Comparison of ENCODE assay signal across 24 cellular contexts in the genomic region with DNA sequence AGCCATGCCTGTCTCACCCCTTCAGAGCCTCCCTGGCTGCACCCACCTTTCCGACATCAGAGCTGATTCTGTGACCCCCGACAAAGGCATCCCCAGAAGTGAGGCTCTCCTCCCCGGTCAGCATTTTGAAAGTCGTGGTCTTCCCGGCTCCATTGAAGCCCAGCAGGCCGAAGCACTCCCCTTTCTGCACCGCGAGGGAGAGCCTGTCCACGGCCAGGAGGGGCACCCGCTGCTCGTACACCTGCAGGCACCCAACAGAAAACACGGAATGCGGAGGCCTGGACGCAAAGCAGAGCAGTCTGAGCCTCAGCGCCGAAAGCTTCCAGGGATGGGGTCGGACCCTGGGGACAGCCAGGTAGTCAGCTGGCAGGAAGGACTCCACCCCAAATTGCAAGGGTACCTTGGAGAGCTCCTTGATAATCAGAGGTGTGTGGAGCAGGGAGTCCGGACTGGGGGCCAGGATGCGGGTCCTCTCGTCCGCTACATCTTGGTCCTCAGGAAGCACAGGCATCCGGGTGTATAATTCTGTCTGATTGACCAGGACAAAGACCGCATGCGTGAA. TPM values are rescaled to one million over a fixed set of nuclear protein-coding genes. Genes with fewer than 3 reads are reported as not detected.
DNase-seq lines count a peak whose midpoint lies in the region; ATAC-seq, FAIRE-seq and TF ChIP-seq lines count a peak whose summit lies in the region.
"Had no signal": no experiment of that assay in that cellular context is flagged by ENCODE, and none has a peak within 500 bp of the region (broad histone marks: within the 10 kb centered on the region; RNA-seq: fewer than 3 reads in every experiment).

No MANE protein-coding gene starts in this region.

- no peak for TF ChIP-seq EP300 in HepG2 (IDR thresholded peaks at IDR 0.05; ENCODE audit: low read depth in 2 of 2, low read length in 2 of 2)
- no peak for TF ChIP-seq EP300 in HepG2 (CRISPR knock-in tag; IDR thresholded peaks at IDR 0.05; ENCODE audit: borderline replicate concordance)

- no peaks in the 10 kb centered on the region for H3K36me3 Mint-ChIP-seq in activated B cell treated with CpG ODN at 0.5 μM for 24 hours (ENCODE audit: low read depth)

- peak overlapping the region; percentile 61 for H3K27ac Mint-ChIP-seq in activated B cell treated with CpG ODN at 0.5 μM for 24 hours

- no peak overlapping the region for H3K9ac ChIP-seq in HepG2 (ENCODE audit: insufficient read depth, low read depth, low read length)

- no peak overlapping the region for H3K4me3 ChIP-seq in HepG2 (replicated peaks in 1 of 3; ENCODE audit: insufficient read depth in 1 of 3, low read depth in 2 of 3, low read length in 3 of 3)
- H3K4me3 ChIP-seq in right lobe of liver, result no peak overlapping the region
- H3K4me3 ChIP-seq in osteoblast (ENCODE audit: insufficient read depth, low read length), result no peak overlapping the region
- H3K4me3 ChIP-seq in effector memory CD4-positive, alpha-beta T cell (ENCODE audit: insufficient read depth, low read depth, low read length, poor library complexity, severe bottlenecking), result no peak overlapping the region

- WGBS in HepG2 (ENCODE audit: low lambda C conversion rate), result 16% methylated on average over 9 of the region's 24 CpGs
- 77% methylated on average over 9 of the region's 24 CpGs for WGBS in right lobe of liver (ENCODE audit: insufficient coverage, low coverage, low lambda C conversion rate, missing lambda C conversion rate)

- CTCF ChIA-PET in HepG2 (lab: Yijun Ruan, JAX; ENCODE audit: low intra/inter-chr PET ratio, low total read pairs), result no interaction called here
- CTCF ChIA-PET in activated B cell treated with CpG ODN at 0.5 μM for 24 hours (lab: Charles Lee), result no interaction called here

- H3K27me3 ChIP-seq in HepG2 (ENCODE audit: control insufficient read depth in 1 of 2, insufficient read depth in 2 of 2, low read length in 2 of 2) (peaks cover 37 to 88% of the 10 kb centered on the region in 2 experiments; a peak in 4 of 5 replicates), right lobe of liver (no peaks in the 10 kb centered on the region), osteoblast (ENCODE audit: insufficient read depth, low read length) (peaks cover 36% of the 10 kb centered on the region)
- H3K27me3 ChIP-seq in effector memory CD4-positive, alpha-beta T cell (replicated peaks; ENCODE audit: control insufficient read depth, insufficient read depth, low read length, poor library complexity, severe bottlenecking), result no peaks in the 10 kb centered on the region

- no peaks in the 10 kb centered on the region for H3K9me3 Mint-ChIP-seq in activated B cell treated with CpG ODN at 0.5 μM for 24 hours
- H3K9me3 Mint-ChIP-seq: H9 had no signal

- H3K36me3 ChIP-seq in HepG2 (replicated peaks in 1 of 2; ENCODE audit: control insufficient read depth in 1 of 2, insufficient read depth in 2 of 2, low read length in 2 of 2) (no peaks in the 10 kb centered on the region), right lobe of liver (no peaks in the 10 kb centered on the region), osteoblast (ENCODE audit: insufficient read depth, low read length) (no peaks in the 10 kb centered on the region)
- H3K36me3 ChIP-seq in effector memory CD4-positive, alpha-beta T cell (ENCODE audit: control insufficient read depth, insufficient read depth, low read length), result no peaks in the 10 kb centered on the region

- no peak overlapping the region for H3K4me3 Mint-ChIP-seq in activated B cell treated with CpG ODN at 0.5 μM for 24 hours
- H3K4me3 Mint-ChIP-seq: H9 had no signal

- no peak for ATAC-seq in HepG2
- no peak for ATAC-seq in right lobe of liver
- ATAC-seq in activated B cell treated with CpG ODN at 0.5 μM for 24 hours (ENCODE audit: low read depth), result no peak

- H4K20me1 ChIP-seq in HepG2 (ENCODE audit: insufficient read depth, low read length) (no peaks in the 10 kb centered on the region), osteoblast (ENCODE audit: insufficient read depth, low read length) (no peaks in the 10 kb centered on the region)

- H3K4me1 ChIP-seq in HepG2 (ENCODE audit: insufficient read depth, low read length) (peaks cover 21% of the 10 kb centered on the region; the same call in 1 of the 2 replicates), right lobe of liver (no peaks in the 10 kb centered on the region), osteoblast (ENCODE audit: insufficient read depth, low read length) (no peaks in the 10 kb centered on the region)
- H3K4me1 ChIP-seq in effector memory CD4-positive, alpha-beta T cell (ENCODE audit: control insufficient read depth, insufficient read depth, low read length, poor library complexity, severe bottlenecking), result no peaks in the 10 kb centered on the region

- POLR2A ChIA-PET in HepG2 (lab: Yijun Ruan, JAX), result no interaction called here
- POLR2A ChIA-PET in activated B cell treated with CpG ODN at 0.5 μM for 24 hours (lab: Charles Lee), result no interaction called here

- H3K27me3 Mint-ChIP-seq in activated B cell treated with CpG ODN at 0.5 μM for 24 hours, result no peaks in the 10 kb centered on the region

- no peaks in the 10 kb centered on the region for H3K79me2 ChIP-seq in HepG2 (ENCODE audit: insufficient read depth, low read length)
- no peaks in the 10 kb centered on the region for H3K79me2 ChIP-seq in osteoblast (ENCODE audit: insufficient read depth, low read length)

- H3K4me2 ChIP-seq in HepG2 (ENCODE audit: low read depth, low read length), result no peak overlapping the region
- no peak overlapping the region for H3K4me2 ChIP-seq in osteoblast (ENCODE audit: insufficient read depth, low read length)

- no peaks in the 10 kb centered on the region for H3K4me1 Mint-ChIP-seq in activated B cell treated with CpG ODN at 0.5 μM for 24 hours

- no peak for TF ChIP-seq CTCF in HepG2 (CRISPR knock-in tag; IDR thresholded peaks at IDR 0.05)
- TF ChIP-seq CTCF in right lobe of liver (IDR thresholded peaks at IDR 0.05), result no peak
- TF ChIP-seq CTCF in activated B cell treated with CpG ODN at 0.5 μM for 24 hours (IDR thresholded peaks at IDR 0.05), result no peak
- no peak for TF ChIP-seq CTCF in osteoblast (IDR thresholded peaks at IDR 0.05; ENCODE audit: extremely low read depth, low read depth, low read length)

- H2AFZ ChIP-seq in HepG2 (ENCODE audit: low read length) (no peak overlapping the region), osteoblast (ENCODE audit: low read length) (no peak overlapping the region)

- in situ Hi-C loops in HepG2 (cut with HindIII; ENCODE audit: extremely low pct_ligation_motif_present, low pct_unique_long_range_greater_than_20kb), result no loop called here

- H3K9me3 ChIP-seq in HepG2 (ENCODE audit: low read length), result no peaks in the 10 kb centered on the region
- no peaks in the 10 kb centered on the region for H3K9me3 ChIP-seq in right lobe of liver
- no peaks in the 10 kb centered on the region for H3K9me3 ChIP-seq in osteoblast (ENCODE audit: low read depth, low read length)
- H3K9me3 ChIP-seq in effector memory CD4-positive, alpha-beta T cell (ENCODE audit: control insufficient read depth, low read length), result no peaks in the 10 kb centered on the region

- TF ChIP-seq POLR2A in HepG2 (IDR thresholded peaks at IDR 0.05; ENCODE audit: insufficient read depth in 1 of 2, low read depth in 2 of 2, low read length in 2 of 2) (no peak), right lobe of liver (IDR thresholded peaks at IDR 0.05) (no peak)

- BruUV-seq in HepG2 (replicated peaks; lab: Mats Ljungman, UMichigan), result no TSS peak

- H3K27ac ChIP-seq in HepG2 (ENCODE audit: extremely low read length, insufficient read depth, low read length) (no peak overlapping the region), right lobe of liver (no peak overlapping the region), osteoblast (ENCODE audit: low read depth, low read length) (no peak overlapping the region)
- no peak overlapping the region for H3K27ac ChIP-seq in effector memory CD4-positive, alpha-beta T cell (ENCODE audit: insufficient read depth, low read length, poor library complexity, severe bottlenecking)

- no peak for FAIRE-seq in HepG2 (lab: Jason Lieb, UNC)
- FAIRE-seq: D721Med, HTR-8/SVneo had no signal

- DNase-seq in HepG2 (ENCODE audit: low spot score), result no peak
- DNase-seq in right lobe of liver, result no peak
- DNase-seq in activated B cell treated with CpG ODN at 0.5 μM for 24 hours, result no peak
- peak; percentile 11 for DNase-seq in epidermal melanocyte (ENCODE audit: insufficient read length, low spot score)
- DNase-seq in osteoblast (ENCODE audit: insufficient read length, low spot score, missing footprints), result peak; percentile 76
- no peak for DNase-seq in MV-4-11 (lab: John Stamatoyannopoulos, UW)
- DNase-seq in effector memory CD4-positive, alpha-beta T cell, result no peak
- DNase-seq in kidney glomerular epithelial cell (lab: John Stamatoyannopoulos, UW), result no peak
- DNase-seq: 8988T, AML-193, C1 segment of cervical spinal cord, DMS53, GF-D8, H9, IMR-90, Kasumi-1, NCI-H1417, NCI-H1694 treated with DMSO at 0.1 percent for 48 hours, NCI-H446, NCI-H526, Right ventricle myocardium superior, SW 1271 had no signal

- intact Hi-C loops in HepG2 (cut with micrococcal nuclease; ENCODE audit: unreplicated experiment) (no loop called here), right lobe of liver (cut with DNase I) (no loop called here), activated B cell treated with CpG ODN at 0.5 μM for 24 hours (cut with micrococcal nuclease) (no loop called here)

- TF ChIP-seq RAD21 in HepG2 (CRISPR knock-in tag; IDR thresholded peaks at IDR 0.05), result no peak

RNA-seq across cellular contexts. Expression of gene RNPS1, which starts 13.1 kb away (rescaled TPM):
- total RNA-seq in HepG2 (2016; rRNA removed; fragmentation: Illumina TruSeq; extraction: Trizol) (126 and 127 TPM in 2 replicates), right lobe of liver (10 to 100 TPM; 29.0 to 61.9 (median 38.9) TPM), activated B cell treated with CpG ODN at 0.5 μM for 24 hours (228 and 232 TPM in 2 replicates), osteoblast (64.2 and 81.1 TPM in 2 replicates)
- 107 and 119 TPM in 2 replicates for total RNA-seq in HepG2 (2016; cell fraction: cytosol; rRNA removed; fragmentation: Illumina TruSeq; extraction: Trizol; ENCODE audit: low read depth)
- total RNA-seq in HepG2 (2016; cell fraction: insoluble cytoplasmic fraction; rRNA removed; fragmentation: Illumina TruSeq; extraction: Trizol), result 112 and 126 TPM in 2 replicates
- total RNA-seq in HepG2 (2016; cell fraction: membrane; rRNA removed; fragmentation: Illumina TruSeq; extraction: Trizol), result 166 and 205 TPM in 2 replicates
- 68.5 and 74.4 TPM in 2 replicates for total RNA-seq in HepG2 (2016; cell fraction: nucleus; rRNA removed; fragmentation: Illumina TruSeq; extraction: Trizol)
- 124 and 133 TPM in 2 replicates for polyA plus RNA-seq in HepG2 (2011; rRNA removed)
- polyA plus RNA-seq in HepG2 (2011; cell fraction: cytosol; rRNA removed), result 158 and 199 TPM in 2 replicates
- polyA plus RNA-seq in HepG2 (2011; cell fraction: nucleus; rRNA removed), result 131 and 132 TPM in 2 replicates
- polyA plus RNA-seq in HepG2 (2012), result 112 and 128 TPM in 2 replicates
- 93.4 and 128 TPM in 2 replicates for polyA plus RNA-seq in HepG2 (2016; cell fraction: cytosol; fragmentation: Illumina TruSeq; extraction: Trizol; ENCODE audit: low read depth)
- 156 and 204 TPM in 2 replicates for polyA plus RNA-seq in HepG2 (2016; cell fraction: insoluble cytoplasmic fraction; fragmentation: Illumina TruSeq; extraction: Trizol; ENCODE audit: low read depth)
- polyA plus RNA-seq in HepG2 (2016; cell fraction: membrane; fragmentation: Illumina TruSeq; extraction: Trizol; ENCODE audit: low read depth), result 175 and 195 TPM in 2 replicates
- polyA plus RNA-seq in HepG2 (2016; cell fraction: nucleus; fragmentation: Illumina TruSeq; extraction: Trizol; ENCODE audit: insufficient read depth, low read depth), result 161 and 166 TPM in 2 replicates
- polyA minus RNA-seq in HepG2 (2011; rRNA and poly(A)+ RNA removed; ENCODE audit: low replicate concordance), result 166 and 194 TPM in 2 replicates
- 58.7 and 73.6 TPM in 2 replicates for polyA minus RNA-seq in HepG2 (2011; cell fraction: cytosol; rRNA and poly(A)+ RNA removed)
- 82.8 and 98.0 TPM in 2 replicates for polyA minus RNA-seq in HepG2 (2011; cell fraction: nucleus; rRNA and poly(A)+ RNA removed)

RNA-seq across cellular contexts. Expression of gene ECI1, which starts 29.7 kb away (rescaled TPM):
- total RNA-seq in HepG2 (2016; rRNA removed; fragmentation: Illumina TruSeq; extraction: Trizol) (73.8 and 82.0 TPM in 2 replicates), right lobe of liver (100 to 1,000 TPM in 2 of 6 experiments, 10 to 100 TPM in 4; 68.1 to 150 (median 85.5) TPM), activated B cell treated with CpG ODN at 0.5 μM for 24 hours (38.1 and 43.0 TPM in 2 replicates), osteoblast (42.3 and 44.5 TPM in 2 replicates)
- total RNA-seq in HepG2 (2016; cell fraction: cytosol; rRNA removed; fragmentation: Illumina TruSeq; extraction: Trizol; ENCODE audit: low read depth), result 44.2 and 54.8 TPM in 2 replicates
- 75.0 and 87.4 TPM in 2 replicates for total RNA-seq in HepG2 (2016; cell fraction: insoluble cytoplasmic fraction; rRNA removed; fragmentation: Illumina TruSeq; extraction: Trizol)
- 72.9 and 79.9 TPM in 2 replicates for total RNA-seq in HepG2 (2016; cell fraction: membrane; rRNA removed; fragmentation: Illumina TruSeq; extraction: Trizol)
- total RNA-seq in HepG2 (2016; cell fraction: nucleus; rRNA removed; fragmentation: Illumina TruSeq; extraction: Trizol), result 36.0 and 44.8 TPM in 2 replicates
- polyA plus RNA-seq in HepG2 (2011; rRNA removed), result 102 and 117 TPM in 2 replicates
- 92.8 and 162 TPM in 2 replicates for polyA plus RNA-seq in HepG2 (2011; cell fraction: cytosol; rRNA removed)
- 91.6 and 93.8 TPM in 2 replicates for polyA plus RNA-seq in HepG2 (2011; cell fraction: nucleus; rRNA removed)
- 64.9 and 71.4 TPM in 2 replicates for polyA plus RNA-seq in HepG2 (2012)
- 65.1 and 77.0 TPM in 2 replicates for polyA plus RNA-seq in HepG2 (2016; cell fraction: cytosol; fragmentation: Illumina TruSeq; extraction: Trizol; ENCODE audit: low read depth)
- polyA plus RNA-seq in HepG2 (2016; cell fraction: insoluble cytoplasmic fraction; fragmentation: Illumina TruSeq; extraction: Trizol; ENCODE audit: low read depth), result 81.7 and 86.2 TPM in 2 replicates
- polyA plus RNA-seq in HepG2 (2016; cell fraction: membrane; fragmentation: Illumina TruSeq; extraction: Trizol; ENCODE audit: low read depth), result 77.8 and 83.0 TPM in 2 replicates
- 91.3 and 94.3 TPM in 2 replicates for polyA plus RNA-seq in HepG2 (2016; cell fraction: nucleus; fragmentation: Illumina TruSeq; extraction: Trizol; ENCODE audit: insufficient read depth, low read depth)
- polyA minus RNA-seq in HepG2 (2011; rRNA and poly(A)+ RNA removed; ENCODE audit: low replicate concordance), result 56.0 and 57.4 TPM in 2 replicates
- 29.4 and 32.4 TPM in 2 replicates for polyA minus RNA-seq in HepG2 (2011; cell fraction: cytosol; rRNA and poly(A)+ RNA removed)
- polyA minus RNA-seq in HepG2 (2011; cell fraction: nucleus; rRNA and poly(A)+ RNA removed), result 20.0 and 23.1 TPM in 2 replicates

RNA-seq across cellular contexts. Expression of gene DNASE1L2, which starts 44.8 kb away (rescaled TPM):
- total RNA-seq in HepG2 (2016; rRNA removed; fragmentation: Illumina TruSeq; extraction: Trizol), result 0.11 and 0.44 TPM in 2 replicates
- total RNA-seq in HepG2 (2016; cell fraction: cytosol; rRNA removed; fragmentation: Illumina TruSeq; extraction: Trizol; ENCODE audit: low read depth), result 0.18 and 0.30 TPM in 2 replicates
- total RNA-seq in HepG2 (2016; cell fraction: insoluble cytoplasmic fraction; rRNA removed; fragmentation: Illumina TruSeq; extraction: Trizol), result 0.45 TPM in 1 of 2 replicates, not detected in the other
- 0.09 and 0.24 TPM in 2 replicates for total RNA-seq in HepG2 (2016; cell fraction: membrane; rRNA removed; fragmentation: Illumina TruSeq; extraction: Trizol)
- 0.65 and 0.85 TPM in 2 replicates for total RNA-seq in HepG2 (2016; cell fraction: nucleus; rRNA removed; fragmentation: Illumina TruSeq; extraction: Trizol)
- polyA plus RNA-seq in HepG2 (2011; rRNA removed), result 0.50 and 1.2 TPM in 2 replicates
- polyA plus RNA-seq in HepG2 (2011; cell fraction: cytosol; rRNA removed), result 0.12 and 0.42 TPM in 2 replicates
- polyA plus RNA-seq in HepG2 (2011; cell fraction: nucleus; rRNA removed), result 11.0 and 14.4 TPM in 2 replicates
- polyA plus RNA-seq in HepG2 (2012), result 0.50 and 0.95 TPM in 2 replicates
- 0.25 and 0.43 TPM in 2 replicates for polyA plus RNA-seq in HepG2 (2016; cell fraction: cytosol; fragmentation: Illumina TruSeq; extraction: Trizol; ENCODE audit: low read depth)
- not detected in 2 replicates for polyA plus RNA-seq in HepG2 (2016; cell fraction: insoluble cytoplasmic fraction; fragmentation: Illumina TruSeq; extraction: Trizol; ENCODE audit: low read depth)
- 0.29 and 0.42 TPM in 2 replicates for polyA plus RNA-seq in HepG2 (2016; cell fraction: membrane; fragmentation: Illumina TruSeq; extraction: Trizol; ENCODE audit: low read depth)
- 1.3 and 2.4 TPM in 2 replicates for polyA plus RNA-seq in HepG2 (2016; cell fraction: nucleus; fragmentation: Illumina TruSeq; extraction: Trizol; ENCODE audit: insufficient read depth, low read depth)
- 0.52 and 1.6 TPM in 2 replicates for polyA minus RNA-seq in HepG2 (2011; rRNA and poly(A)+ RNA removed; ENCODE audit: low replicate concordance)
- polyA minus RNA-seq in HepG2 (2011; cell fraction: cytosol; rRNA and poly(A)+ RNA removed), result not detected in 2 replicates
- 1.4 and 2.4 TPM in 2 replicates for polyA minus RNA-seq in HepG2 (2011; cell fraction: nucleus; rRNA and poly(A)+ RNA removed)
- 1 to 10 TPM in 1 of 6 experiments, under 1 TPM in 4, not detected in 1; 0.31 to 1.1 (median 0.40) TPM for total RNA-seq in right lobe of liver
- 1.2 and 1.3 TPM in 2 replicates for total RNA-seq in activated B cell treated with CpG ODN at 0.5 μM for 24 hours
- 0.72 and 0.88 TPM in 2 replicates for total RNA-seq in osteoblast

RNA-seq across cellular contexts. Expression of gene E4F1, which starts 57.7 kb away (rescaled TPM):
- total RNA-seq in HepG2 (2016; rRNA removed; fragmentation: Illumina TruSeq; extraction: Trizol) (10.3 and 19.5 TPM in 2 replicates), right lobe of liver (10 to 100 TPM in 4 of 6 experiments, 1 to 10 TPM in 2; 8.9 to 11.3 (median 10.4) TPM), activated B cell treated with CpG ODN at 0.5 μM for 24 hours (29.9 and 31.3 TPM in 2 replicates), osteoblast (30.9 and 31.5 TPM in 2 replicates)
- total RNA-seq in HepG2 (2016; cell fraction: cytosol; rRNA removed; fragmentation: Illumina TruSeq; extraction: Trizol; ENCODE audit: low read depth), result 6.9 and 8.8 TPM in 2 replicates
- 8.9 and 20.8 TPM in 2 replicates for total RNA-seq in HepG2 (2016; cell fraction: insoluble cytoplasmic fraction; rRNA removed; fragmentation: Illumina TruSeq; extraction: Trizol)
- 6.0 TPM in 2 replicates for total RNA-seq in HepG2 (2016; cell fraction: membrane; rRNA removed; fragmentation: Illumina TruSeq; extraction: Trizol)
- 24.2 and 28.6 TPM in 2 replicates for total RNA-seq in HepG2 (2016; cell fraction: nucleus; rRNA removed; fragmentation: Illumina TruSeq; extraction: Trizol)
- 13.8 and 17.2 TPM in 2 replicates for polyA plus RNA-seq in HepG2 (2011; rRNA removed)
- polyA plus RNA-seq in HepG2 (2011; cell fraction: cytosol; rRNA removed), result 6.1 and 10.8 TPM in 2 replicates
- 151 and 202 TPM in 2 replicates for polyA plus RNA-seq in HepG2 (2011; cell fraction: nucleus; rRNA removed)
- 6.8 and 6.9 TPM in 2 replicates for polyA plus RNA-seq in HepG2 (2012)
- 3.5 and 3.6 TPM in 2 replicates for polyA plus RNA-seq in HepG2 (2016; cell fraction: cytosol; fragmentation: Illumina TruSeq; extraction: Trizol; ENCODE audit: low read depth)
- polyA plus RNA-seq in HepG2 (2016; cell fraction: insoluble cytoplasmic fraction; fragmentation: Illumina TruSeq; extraction: Trizol; ENCODE audit: low read depth), result 8.4 and 9.9 TPM in 2 replicates
- 4.8 and 5.0 TPM in 2 replicates for polyA plus RNA-seq in HepG2 (2016; cell fraction: membrane; fragmentation: Illumina TruSeq; extraction: Trizol; ENCODE audit: low read depth)
- polyA plus RNA-seq in HepG2 (2016; cell fraction: nucleus; fragmentation: Illumina TruSeq; extraction: Trizol; ENCODE audit: insufficient read depth, low read depth), result 55.1 and 57.6 TPM in 2 replicates
- 14.4 and 15.9 TPM in 2 replicates for polyA minus RNA-seq in HepG2 (2011; rRNA and poly(A)+ RNA removed; ENCODE audit: low replicate concordance)
- polyA minus RNA-seq in HepG2 (2011; cell fraction: cytosol; rRNA and poly(A)+ RNA removed), result 6.6 and 9.1 TPM in 2 replicates
- 18.3 and 20.5 TPM in 2 replicates for polyA minus RNA-seq in HepG2 (2011; cell fraction: nucleus; rRNA and poly(A)+ RNA removed)

RNA-seq across cellular contexts. Expression of gene ABCA3, which starts 59.5 kb away (rescaled TPM):
- 0.41 and 0.60 TPM in 2 replicates for total RNA-seq in HepG2 (2016; rRNA removed; fragmentation: Illumina TruSeq; extraction: Trizol)
- 0.09 and 0.51 TPM in 2 replicates for total RNA-seq in HepG2 (2016; cell fraction: cytosol; rRNA removed; fragmentation: Illumina TruSeq; extraction: Trizol; ENCODE audit: low read depth)
- 0.37 and 0.52 TPM in 2 replicates for total RNA-seq in HepG2 (2016; cell fraction: insoluble cytoplasmic fraction; rRNA removed; fragmentation: Illumina TruSeq; extraction: Trizol)
- total RNA-seq in HepG2 (2016; cell fraction: membrane; rRNA removed; fragmentation: Illumina TruSeq; extraction: Trizol), result 0.72 and 0.80 TPM in 2 replicates
- total RNA-seq in HepG2 (2016; cell fraction: nucleus; rRNA removed; fragmentation: Illumina TruSeq; extraction: Trizol), result 0.38 and 0.56 TPM in 2 replicates
- 1.5 and 2.3 TPM in 2 replicates for polyA plus RNA-seq in HepG2 (2011; rRNA removed)
- polyA plus RNA-seq in HepG2 (2011; cell fraction: cytosol; rRNA removed), result 1.1 and 1.3 TPM in 2 replicates
- polyA plus RNA-seq in HepG2 (2011; cell fraction: nucleus; rRNA removed), result 1.8 and 2.5 TPM in 2 replicates
- 0.71 and 2.5 TPM in 2 replicates for polyA plus RNA-seq in HepG2 (2012)
- 1.0 and 1.2 TPM in 2 replicates for polyA plus RNA-seq in HepG2 (2016; cell fraction: cytosol; fragmentation: Illumina TruSeq; extraction: Trizol; ENCODE audit: low read depth)
- polyA plus RNA-seq in HepG2 (2016; cell fraction: insoluble cytoplasmic fraction; fragmentation: Illumina TruSeq; extraction: Trizol; ENCODE audit: low read depth), result 0.63 and 0.84 TPM in 2 replicates
- polyA plus RNA-seq in HepG2 (2016; cell fraction: membrane; fragmentation: Illumina TruSeq; extraction: Trizol; ENCODE audit: low read depth), result 0.83 and 1.0 TPM in 2 replicates
- polyA plus RNA-seq in HepG2 (2016; cell fraction: nucleus; fragmentation: Illumina TruSeq; extraction: Trizol; ENCODE audit: insufficient read depth, low read depth), result 0.75 and 1.2 TPM in 2 replicates
- 2.2 and 9.0 TPM in 2 replicates for polyA minus RNA-seq in HepG2 (2011; rRNA and poly(A)+ RNA removed; ENCODE audit: low replicate concordance)
- 0.40 and 0.44 TPM in 2 replicates for polyA minus RNA-seq in HepG2 (2011; cell fraction: cytosol; rRNA and poly(A)+ RNA removed)
- 0.64 and 1.4 TPM in 2 replicates for polyA minus RNA-seq in HepG2 (2011; cell fraction: nucleus; rRNA and poly(A)+ RNA removed)
- total RNA-seq in right lobe of liver, result 1 to 10 TPM; 1.2 to 2.9 (median 2.1) TPM
- total RNA-seq in activated B cell treated with CpG ODN at 0.5 μM for 24 hours, result 2.4 and 3.1 TPM in 2 replicates
- total RNA-seq in osteoblast, result 0.88 and 1.4 TPM in 2 replicates

Comparison
In these comparisons a context has a peak if more than half of its experiments do, and no peak if none do; other contexts are left out.
1. DNase-seq: peak in epidermal melanocyte (single experiment) and osteoblast (single experiment); none in HepG2 (single experiment), right lobe of liver (0 of 3), activated B cell treated with CpG ODN at 0.5 μM for 24 hours (single experiment), MV-4-11 (single experiment), effector memory CD4-positive, alpha-beta T cell (0 of 3) and kidney glomerular epithelial cell (single experiment).